30 cellular contexts compared by ENCODE assay signal in genomic region chr9:99973455-99973854, GRCh38.
"Had no signal": no experiment of that assay in that cellular context is flagged by ENCODE, and none has a peak within 500 bp of the region (broad histone marks: within the 10 kb centered on the region; RNA-seq: fewer than 3 reads in every experiment).

No MANE protein-coding gene starts in this region.

- H3K9me3 ChIP-seq: body of pancreas, breast epithelium, colonic mucosa, esophagus squamous epithelium had no signal

- H3K4me1 ChIP-seq: body of pancreas, breast epithelium, colonic mucosa, esophagus squamous epithelium had no signal

- ATAC-seq: activated CD8-positive, alpha-beta memory T cell treated with anti-CD3 and anti-CD28 coated beads, Interleukin-2, amount 10 ng/mL, durations not matched to agents 7 days and 5 days; activated CD8-positive, alpha-beta T cell treated with anti-CD3 and anti-CD28 coated beads, Interleukin-2, amount 10 ng/mL, durations not matched to agents 7 days and 5 days; activated naive CD4-positive, alpha-beta T cell treated with anti-CD3 and anti-CD28 coated beads, Interleukin-2, amount 50 U/mL, for 72 hours; body of pancreas; T-helper 17 cell had no signal

- H3K27me3 ChIP-seq: body of pancreas, breast epithelium, cardiac muscle cell, colonic mucosa, esophagus squamous epithelium had no signal

- H3K27ac ChIP-seq: body of pancreas, breast epithelium, cardiac muscle cell, colonic mucosa, epithelial cell of prostate, esophagus squamous epithelium had no signal

- H3K4me3 ChIP-seq: body of pancreas, breast epithelium, cardiac muscle cell, colonic mucosa, esophagus squamous epithelium had no signal

- H3K36me3 ChIP-seq: breast epithelium, cardiac muscle cell, colonic mucosa had no signal

- DNase-seq: activated CD4-positive, alpha-beta memory T cell treated with anti-CD3 and anti-CD28 coated beads for 36 hours; activated CD4-positive, alpha-beta T cell treated with anti-CD3 and anti-CD28 coated beads for 1 hour; activated CD4-positive, alpha-beta T cell treated with anti-CD3 and anti-CD28 coated beads for 48 hours; activated CD4-positive, alpha-beta T cell treated with anti-CD3 and anti-CD28 coated beads, Interleukin-2, amount 50 U/mL, for 1 hour; activated CD8-positive, alpha-beta memory T cell treated with anti-CD3 and anti-CD28 coated beads, Interleukin-2, amount 10 ng/mL, durations not matched to agents 7 days and 5 days; activated CD8-positive, alpha-beta memory T cell treated with anti-CD3 and anti-CD28 coated beads, Interleukin-2, amount 50 U/mL, for 4 hours; activated CD8-positive, alpha-beta T cell treated with anti-CD3 and anti-CD28 coated beads, Interleukin-2, amount 10 ng/mL, durations not matched to agents 7 days and 5 days; activated gamma-delta T cell; activated naive CD4-positive, alpha-beta T cell; activated naive CD4-positive, alpha-beta T cell treated with anti-CD3 and anti-CD28 coated beads, Interleukin-2, amount 10 ng/mL, durations not matched to agents 7 days and 5 days; activated naive CD8-positive, alpha-beta T cell treated with anti-CD3 and anti-CD28 coated beads, Interleukin-2, amount 10 ng/mL, durations not matched to agents 7 days and 5 days; activated T-cell treated with anti-CD3 and anti-CD28 coated beads, Interleukin-2, amount 50 U/mL, for 1 hour; activated T-cell treated with anti-CD3 and anti-CD28 coated beads, Interleukin-2, amount 50 U/mL, for 48 hours; amniotic stem cell; anterior cingulate cortex; body of pancreas; central memory CD4-positive, alpha-beta T cell; cerebellar nuclear complex; colonic mucosa; effector CD8-positive, alpha-beta T cell; esophagus squamous epithelium; foreskin melanocyte; head of caudate nucleus; T-helper 1 cell; T-helper 17 cell; T1000 had no signal
